In the genomic region with DNA sequence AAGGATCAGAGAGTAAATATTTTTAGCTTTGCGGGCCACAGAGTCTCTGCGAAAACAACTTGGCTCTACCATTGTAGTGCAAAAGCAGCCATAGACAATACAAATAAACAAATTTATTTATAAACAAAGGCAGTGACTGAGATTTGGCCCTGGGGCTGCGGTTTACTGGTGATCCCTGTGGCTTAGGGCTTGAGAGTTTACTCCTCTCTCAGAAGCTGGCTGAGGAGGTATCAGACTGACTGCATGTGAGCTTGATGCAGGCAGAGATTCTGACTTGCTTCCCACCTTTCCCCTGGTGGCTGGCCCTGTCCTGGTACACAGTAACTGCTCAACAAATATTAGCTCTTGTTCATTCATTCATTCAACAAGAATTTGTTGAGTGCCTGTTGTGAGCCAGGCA, we compare ENCODE assay signal across 24 cellular contexts.
"Had no signal": no experiment of that assay in that cellular context is flagged by ENCODE, and none has a peak within 500 bp of the region (broad histone marks: within the 10 kb centered on the region; RNA-seq: fewer than 3 reads in every experiment).

No MANE protein-coding gene starts in this region.

- H3K9me3 ChIP-seq: gastrocnemius medialis, mucosa of descending colon, prostate gland, right atrium auricular region, testis, tibial artery had no signal

- H3K36me3 ChIP-seq: gastrocnemius medialis, prostate gland, right atrium auricular region, tibial artery had no signal

- H3K27me3 ChIP-seq: dorsolateral prefrontal cortex, gastrocnemius medialis, right atrium auricular region, testis, tibial artery had no signal

- H3K27ac Mint-ChIP-seq: mesothelial cell of epicardium; naive thymus-derived CD4-positive, alpha-beta T cell; nephron; stimulated activated effector memory CD8-positive, alpha-beta T cell treated with anti-CD3 and anti-CD28 coated beads, Interleukin-12 subunit alpha, Interleukin-12 subunit beta, amount 100 ng/mL, for 72 hours; type B pancreatic cell had no signal

- H3K27ac ChIP-seq: dorsolateral prefrontal cortex, gastrocnemius medialis, prostate gland, right atrium auricular region, skin epidermis, testis, tibial artery had no signal

- H3K36me3 Mint-ChIP-seq: mesothelial cell of epicardium; stimulated activated effector memory CD8-positive, alpha-beta T cell treated with anti-CD3 and anti-CD28 coated beads, Interleukin-12 subunit alpha, Interleukin-12 subunit beta, amount 100 ng/mL, for 72 hours; type B pancreatic cell had no signal

- H3K4me1 ChIP-seq: gastrocnemius medialis, prostate gland, right atrium auricular region, testis had no signal

- H3K4me1 Mint-ChIP-seq: mesothelial cell of epicardium had no signal

- H3K4me3 Mint-ChIP-seq: mesothelial cell of epicardium; nephron; stimulated activated effector memory CD8-positive, alpha-beta T cell treated with anti-CD3 and anti-CD28 coated beads, Interleukin-12 subunit alpha, Interleukin-12 subunit beta, amount 100 ng/mL, for 72 hours; type B pancreatic cell had no signal

- DNase-seq: dorsolateral prefrontal cortex; effector CD4-positive, alpha-beta T cell; foreskin fibroblast; gastrocnemius medialis; head of caudate nucleus; kidney; mesenchymal stem cell; mucosa of descending colon; naive thymus-derived CD4-positive, alpha-beta T cell; nucleus accumbens; stimulated activated CD4-positive, alpha-beta T cell treated with anti-CD3 and anti-CD28 coated beads, Interleukin-1b, Interleukin-23, amount 100 ng/mL, for 48 hours; stimulated activated CD4-positive, alpha-beta T cell treated with anti-CD3 and anti-CD28 coated beads, Interleukin-4, amount 100 ng/mL, for 24 hours; stimulated activated naive CD4-positive, alpha-beta T cell treated with Interleukin-2 at 50 U/mL for 16 hours; substantia nigra; testis; tibial artery had no signal

- ATAC-seq: gastrocnemius medialis; left lobe of liver; mucosa of descending colon; naive thymus-derived CD4-positive, alpha-beta T cell; stimulated activated effector memory CD8-positive, alpha-beta T cell treated with anti-CD3 and anti-CD28 coated beads, Interleukin-12 subunit alpha, Interleukin-12 subunit beta, amount 100 ng/mL, for 72 hours had no signal

- H3K4me3 ChIP-seq: dorsolateral prefrontal cortex, gastrocnemius medialis, mucosa of descending colon, prostate gland, right atrium auricular region, skin epidermis, testis, tibial artery had no signal

- H3K9me3 Mint-ChIP-seq: naive thymus-derived CD4-positive, alpha-beta T cell; nephron; stimulated activated effector memory CD8-positive, alpha-beta T cell treated with anti-CD3 and anti-CD28 coated beads, Interleukin-12 subunit alpha, Interleukin-12 subunit beta, amount 100 ng/mL, for 72 hours had no signal

- H3K27me3 Mint-ChIP-seq: naive thymus-derived CD4-positive, alpha-beta T cell had no signal
